Comparison of ENCODE assay signal across 25 cellular contexts in genomic region chr19:754530-754929, GRCh38. TPM values are rescaled to one million over a fixed set of nuclear protein-coding genes. Genes with fewer than 3 reads are reported as not detected.
DNase-seq lines count a peak whose midpoint lies in the region; ATAC-seq and TF ChIP-seq lines count a peak whose summit lies in the region.
"Had no signal": no experiment of that assay in that cellular context is flagged by ENCODE, and none has a peak within 500 bp of the region (broad histone marks: within the 10 kb centered on the region; RNA-seq: fewer than 3 reads in every experiment).

No MANE protein-coding gene starts in this region.

- peak overlapping the region; percentile 21 for H2AK5ac ChIP-seq in neuronal stem cell (ENCODE audit: low read depth, low read length)

- no peak overlapping the region for H3K4me3 ChIP-seq in SK-N-SH (ENCODE audit: low read depth in 2 of 2, low read length in 1 of 2)
- no peak overlapping the region for H3K4me3 ChIP-seq in colonic mucosa
- no peak overlapping the region for H3K4me3 ChIP-seq in neuronal stem cell (ENCODE audit: low read length in 2 of 2)
- H3K4me3 ChIP-seq in vagina, result no peak overlapping the region

- H2AFZ ChIP-seq in SK-N-SH (ENCODE audit: low read depth) (no peak overlapping the region), neuronal stem cell (ENCODE audit: low read length) (no peak overlapping the region)

- H2BK15ac ChIP-seq in neuronal stem cell (ENCODE audit: low read length), result no peak overlapping the region

- ATAC-seq in SK-N-SH treated with all-trans-retinoic acid at 6 μM for 48 hours, result no peak
- ATAC-seq: CD8-positive, alpha-beta T cell had no signal

- no peak for TF ChIP-seq RAD21 in SK-N-SH (IDR thresholded peaks at IDR 0.05; ENCODE audit: low read length)

- H3K23ac ChIP-seq in neuronal stem cell (ENCODE audit: low read depth, low read length, poor library complexity), result no peak overlapping the region

- H3K79me2 ChIP-seq in SK-N-SH (ENCODE audit: insufficient read depth), result no peaks in the 10 kb centered on the region

- WGBS in SK-N-SH (ENCODE audit: low lambda C conversion rate), result 86% methylated on average over 9 of the region's 9 CpGs
- WGBS in neuronal stem cell (ENCODE audit: extremely low coverage in 2 of 2, insufficient read length in 2 of 2, insufficient replicate concordance in 1 of 2), 2 donors, result no CpG with 5 or more reads among the region's 9 CpGs

- H4K91ac ChIP-seq in neuronal stem cell (ENCODE audit: low read depth, low read length, poor library complexity), result no peak overlapping the region

- CTCF ChIA-PET in SK-N-SH (lab: Yijun Ruan, JAX), result interaction anchor here (1.5 to 1.6 kb wide), 2 partner anchors 15 kb away, joined by 5 to 7 read pairs; no protein-coding TSS in a partner anchor

- no peaks in the 10 kb centered on the region for H4K20me1 ChIP-seq in SK-N-SH (ENCODE audit: insufficient read depth)

- no peak for TF ChIP-seq EP300 in SK-N-SH (IDR thresholded peaks at IDR 0.05; ENCODE audit: borderline replicate concordance in 1 of 2, low read depth in 1 of 2, low read length in 1 of 2)

- H3K9me2 ChIP-seq in SK-N-SH, result no peaks in the 10 kb centered on the region

- H3K27ac ChIP-seq in SK-N-SH (ENCODE audit: low read depth in 2 of 2, low read length in 1 of 2) (no peak overlapping the region), colonic mucosa (peak overlapping the region; percentile 98), neuronal stem cell (replicated peaks; ENCODE audit: low read length) (no peak overlapping the region), vagina (peak overlapping the region; percentile 77)
- H3K27ac ChIP-seq: 22Rv1, HL-60 had no signal

- no peaks in the 10 kb centered on the region for H3K79me1 ChIP-seq in neuronal stem cell (ENCODE audit: low read depth, low read length)

- no peaks in the 10 kb centered on the region for H3K36me3 ChIP-seq in SK-N-SH (replicated peaks in 1 of 2; ENCODE audit: control insufficient read depth in 1 of 2, insufficient read depth in 2 of 2, low read length in 1 of 2)
- H3K36me3 ChIP-seq in colonic mucosa, result no peaks in the 10 kb centered on the region
- H3K36me3 ChIP-seq in neuronal stem cell (replicated peaks in 1 of 2; ENCODE audit: control insufficient read depth in 2 of 2, insufficient read depth in 2 of 2, low read length in 2 of 2), result no peaks in the 10 kb centered on the region
- H3K36me3 ChIP-seq in vagina, result no peaks in the 10 kb centered on the region

- H3F3A ChIP-seq in SK-N-SH (replicated peaks; ENCODE audit: insufficient read depth), result peaks cover 2% of the 10 kb centered on the region

- no peaks in the 10 kb centered on the region for H3K4me1 ChIP-seq in SK-N-SH (ENCODE audit: control insufficient read depth in 1 of 2, insufficient read depth in 2 of 2, low read depth in 1 of 2, low read length in 1 of 2)
- H3K4me1 ChIP-seq in colonic mucosa, result no peaks in the 10 kb centered on the region
- H3K4me1 ChIP-seq in neuronal stem cell (ENCODE audit: control insufficient read depth in 2 of 2, insufficient read depth in 1 of 2, low read depth in 1 of 2, low read length in 2 of 2), result peaks cover 2 to 3% of the 10 kb centered on the region in 2 donors
- H3K4me1 ChIP-seq in vagina, result peaks cover 24% of the 10 kb centered on the region

- POLR2A ChIA-PET in SK-N-SH (lab: Yijun Ruan, JAX), result no interaction called here

- H3K27me3 ChIP-seq in SK-N-SH (ENCODE audit: insufficient read depth) (no peaks in the 10 kb centered on the region), colonic mucosa (no peaks in the 10 kb centered on the region), neuronal stem cell (ENCODE audit: control insufficient read depth in 3 of 3, insufficient read depth in 3 of 3, low read depth in 1 of 3, low read length in 3 of 3) (no peaks in the 10 kb centered on the region), vagina (no peaks in the 10 kb centered on the region)

- H2BK12ac ChIP-seq in neuronal stem cell (ENCODE audit: low read length), result peak overlapping the region; percentile 41

- H3K4me2 ChIP-seq in SK-N-SH, result no peak overlapping the region
- H3K4me2 ChIP-seq in neuronal stem cell (ENCODE audit: insufficient read depth, low read length, poor library complexity, severe bottlenecking), result no peak overlapping the region

- DNase-seq in SK-N-SH (no peak), colonic mucosa (peak; percentile 73), neuronal stem cell (ENCODE audit: low spot score) (no peak), vagina (ENCODE audit: extremely low spot score in 2 of 2) (no peak), NCI-H2196 (lab: John Stamatoyannopoulos, UW; ENCODE audit: unreplicated experiment) (no peak), HuH-7.5 (ENCODE audit: low spot score) (no peak)
- no peak for DNase-seq in activated effector memory CD4-positive, alpha-beta T cell treated with anti-CD3 and anti-CD28 coated beads, Interleukin-2, amount 50 U/mL, for 16 hours
- DNase-seq: C1 segment of cervical spinal cord, Calu3, DMS153, H7, HFFc6, NCI-H1105 treated with DMSO at 0.1 percent for 48 hours, NCI-H2029 treated with DMSO at 0.1 percent for 48 hours, NCI-H345, NCI-H524, NCI-H82, SHP77 had no signal

- no peak overlapping the region for H4K8ac ChIP-seq in neuronal stem cell (ENCODE audit: low read depth, low read length)

- intact Hi-C loops in colonic mucosa (cut with DNase I) (no loop called here), vagina (cut with DNase I) (no loop called here)

- no peak overlapping the region for H3K18ac ChIP-seq in neuronal stem cell (ENCODE audit: low read length)

- H3K9ac ChIP-seq in SK-N-SH (no peak overlapping the region), colonic mucosa (ENCODE audit: low read depth in 2 of 2, low read length in 2 of 2) (peak overlapping the region; percentile 55 to 73), neuronal stem cell (ENCODE audit: low read depth, low read length, poor library complexity) (no peak overlapping the region)

- no peak overlapping the region for H3K14ac ChIP-seq in neuronal stem cell (ENCODE audit: low read length)

- H3K9me3 ChIP-seq in SK-N-SH (no peaks in the 10 kb centered on the region), colonic mucosa (no peaks in the 10 kb centered on the region), neuronal stem cell (replicated peaks in 1 of 2; ENCODE audit: control insufficient read depth in 2 of 2, insufficient read depth in 1 of 2, low read depth in 1 of 2, low read length in 2 of 2) (peaks cover 0 to 7% of the 10 kb centered on the region in 2 donors), vagina (peaks cover 3% of the 10 kb centered on the region)

- no peak overlapping the region for H3K4ac ChIP-seq in neuronal stem cell (ENCODE audit: low read length)

- H2BK120ac ChIP-seq in neuronal stem cell (ENCODE audit: low read depth, low read length), result no peak overlapping the region

- no peak for TF ChIP-seq POLR2A in vagina (IDR thresholded peaks at IDR 0.05)

- TF ChIP-seq CTCF in SK-N-SH (IDR thresholded peaks at IDR 0.05) (no peak), colonic mucosa (IDR thresholded peaks at IDR 0.05) (no peak), vagina (IDR thresholded peaks at IDR 0.05) (no peak)

- no peak overlapping the region for H2BK5ac ChIP-seq in neuronal stem cell (ENCODE audit: low read length)

TF ChIP-seq in SK-N-SH treated with all-trans-retinoic acid at 6 μM for 48 hours, 23 proteins besides CTCF, POLR2A, EP300 and RAD21 (continues in another document):
- TF ChIP-seq ZFP3 (CRISPR knock-in tag; IDR thresholded peaks at IDR 0.05), result 0 out of 2 replicates have a peak, but pooled peaks have one; percentile 36

TF ChIP-seq in SK-N-SH, 30 proteins besides CTCF, POLR2A, EP300 and RAD21 (continues in another document):
- TF ChIP-seq FOXM1 (IDR thresholded peaks at IDR 0.05; ENCODE audit: low read depth) (no peak), FOXJ3 (CRISPR knock-in tag; IDR thresholded peaks at IDR 0.05) (no peak), ZBTB33 (IDR thresholded peaks at IDR 0.05; ENCODE audit: borderline replicate concordance, low read depth) (no peak), MXI1 (IDR thresholded peaks at IDR 0.05; ENCODE audit: low read depth, low read length) (no peak)

RNA-seq across cellular contexts. Expression of gene MISP, which starts 3.6 kb away (rescaled TPM):
- 0.03 and 0.08 TPM in 2 replicates for polyA plus RNA-seq in SK-N-SH (2012; rRNA removed)
- polyA plus RNA-seq in SK-N-SH (2012; cell fraction: cytosol; rRNA removed), result 0.05 TPM in 2 replicates
- polyA plus RNA-seq in SK-N-SH (2012; cell fraction: nucleus; rRNA removed), result 0.06 TPM in 2 replicates
- total RNA-seq in colonic mucosa (100 to 1,000 TPM; 285 to 320 TPM), vagina (0.49 TPM)
- polyA plus RNA-seq in neuronal stem cell (2013, experiment 1 of 2), result 0.11 TPM
- polyA plus RNA-seq in neuronal stem cell (2013, experiment 2 of 2), result 0.07 TPM
- total RNA-seq: CD8-positive, alpha-beta T cell had no signal

RNA-seq across cellular contexts. Expression of gene PTBP1, which starts 42.7 kb away (rescaled TPM):
- polyA plus RNA-seq in SK-N-SH (2012; rRNA removed), result 172 and 243 TPM in 2 replicates
- 81.4 and 143 TPM in 2 replicates for polyA plus RNA-seq in SK-N-SH (2012; cell fraction: cytosol; rRNA removed)
- polyA plus RNA-seq in SK-N-SH (2012; cell fraction: nucleus; rRNA removed), result 286 and 334 TPM in 2 replicates
- 100 to 1,000 TPM; 284 to 457 TPM for total RNA-seq in colonic mucosa
- 412 TPM for polyA plus RNA-seq in neuronal stem cell (2013, experiment 1 of 2)
- polyA plus RNA-seq in neuronal stem cell (2013, experiment 2 of 2), result 415 TPM
- total RNA-seq in vagina, result 230 TPM

RNA-seq across cellular contexts. Expression of gene PALM, which starts 45.8 kb away (rescaled TPM):
- polyA plus RNA-seq in SK-N-SH (2012; rRNA removed), result 6.2 and 15.6 TPM in 2 replicates
- 7.7 and 9.4 TPM in 2 replicates for polyA plus RNA-seq in SK-N-SH (2012; cell fraction: cytosol; rRNA removed)
- polyA plus RNA-seq in SK-N-SH (2012; cell fraction: nucleus; rRNA removed), result 14.9 and 18.0 TPM in 2 replicates
- 10 to 100 TPM in 1 of 2 donors, 1 to 10 TPM in 1; 3.9 to 13.5 TPM for total RNA-seq in colonic mucosa
- 66.5 TPM for polyA plus RNA-seq in neuronal stem cell (2013, experiment 1 of 2)
- polyA plus RNA-seq in neuronal stem cell (2013, experiment 2 of 2), result 68.9 TPM
- total RNA-seq in vagina, result 40.0 TPM
- total RNA-seq: CD8-positive, alpha-beta T cell; HT-29 had no signal

RNA-seq across cellular contexts. Expression of gene PRSS57, which starts 59.3 kb away (rescaled TPM):
- polyA plus RNA-seq in SK-N-SH (2012; rRNA removed), result not detected in 2 replicates
- polyA plus RNA-seq in SK-N-SH (2012; cell fraction: cytosol; rRNA removed), result not detected in 2 replicates
- 0.05 and 0.14 TPM in 2 replicates for polyA plus RNA-seq in SK-N-SH (2012; cell fraction: nucleus; rRNA removed)
- not detected for total RNA-seq in colonic mucosa
- polyA plus RNA-seq in neuronal stem cell (2013, experiment 1 of 2), result 0.03 TPM
- polyA plus RNA-seq in neuronal stem cell (2013, experiment 2 of 2), result 0.06 TPM
- total RNA-seq in vagina, result not detected
- total RNA-seq: Calu3; CD8-positive, alpha-beta T cell; Daoy; H7; HFFc6; HT-29; OCI-LY7 had no signal

Comparison
In these comparisons a context has a peak if more than half of its experiments do, and no peak if none do; other contexts are left out.
1. H3K27ac ChIP-seq: peak in colonic mucosa (single experiment) and vagina (single experiment); none in SK-N-SH (0 of 2) and neuronal stem cell (single experiment).
2. H3K9ac ChIP-seq: peak in colonic mucosa (2 of 2); none in SK-N-SH (single experiment) and neuronal stem cell (single experiment).
3. RNA of gene MISP, which starts 3.6 kb away (total RNA-seq): 285 to 320 TPM in colonic mucosa; 0.49 TPM in vagina (single experiment); every median in the first group is over 100 times any median in the second.